In genomic region chr7:8078418-8078817, GRCh38 we compare ENCODE assay signal across 20 cellular contexts.
"Had no signal": no experiment of that assay in that cellular context is flagged by ENCODE, and none has a peak within 500 bp of the region (broad histone marks: within the 10 kb centered on the region; RNA-seq: fewer than 3 reads in every experiment).

No MANE protein-coding gene starts in this region.

- H3K4me3 Mint-ChIP-seq: T-cell had no signal

- ATAC-seq: T-cell had no signal

- H3K9me3 ChIP-seq: MG63, SK-N-SH had no signal

- H3K4me3 ChIP-seq: MG63 had no signal

- H3K27me3 Mint-ChIP-seq: T-cell had no signal

- H3K27ac Mint-ChIP-seq: T-cell had no signal

- H3K27me3 ChIP-seq: MG63 had no signal

- H3K9me3 Mint-ChIP-seq: T-cell had no signal

- DNase-seq: Karpas-422, KG1, MG63, NCI-H1092, NCI-H1436, NCI-H187, NCI-H2029, NCI-H2081 treated with DMSO at 0.1 percent for 48 hours, NCI-H2171, NCI-H226, NCI-H446, NCI-H510A, NCI-H524 treated with DMSO at 0.1 percent for 48 hours, NCI-H69, NCI-H774, SHP77, SK-N-SH, SW 1271, T-cell had no signal

- H3K4me2 ChIP-seq: SK-N-SH had no signal

- H3K36me3 ChIP-seq: MG63 had no signal

- H3K27ac ChIP-seq: RWPE1 had no signal

- H3K9ac ChIP-seq: SK-N-SH had no signal
